In genomic region chr2:174784909-174785308, GRCh38 we compare ENCODE assay signal across 20 cellular contexts. TPM values are rescaled to one million over a fixed set of nuclear protein-coding genes. Genes with fewer than 3 reads are reported as not detected.
DNase-seq lines count a peak whose midpoint lies in the region; ATAC-seq, FAIRE-seq and TF ChIP-seq lines count a peak whose summit lies in the region.
"Had no signal": no experiment of that assay in that cellular context is flagged by ENCODE, and none has a peak within 500 bp of the region (broad histone marks: within the 10 kb centered on the region; RNA-seq: fewer than 3 reads in every experiment).

No MANE protein-coding gene starts in this region.

- H3K79me1 ChIP-seq in H1 (ENCODE audit: low read depth, low read length), result no peaks in the 10 kb centered on the region

- H4K8ac ChIP-seq in H1 (ENCODE audit: extremely low read depth, insufficient read depth, low read length), result no peak overlapping the region

- no peaks in the 10 kb centered on the region for H3K79me2 ChIP-seq in H1 (ENCODE audit: control insufficient read depth in 1 of 2, insufficient read depth in 2 of 2, low read length in 2 of 2)

- H3K4me2 ChIP-seq in H1 (ENCODE audit: insufficient read depth in 1 of 2, low read depth in 2 of 2, low read length in 2 of 2), result no peak overlapping the region
- H3K4me2 ChIP-seq: BLaER1 had no signal

- H3K9me3 ChIP-seq in H1 (ENCODE audit: insufficient read depth in 2 of 2, low read depth in 1 of 2, low read length in 1 of 2), result no peaks in the 10 kb centered on the region
- H3K9me3 ChIP-seq: BLaER1, Caco-2 had no signal

- TF ChIP-seq CTCF in H1 (IDR thresholded peaks at IDR 0.05; ENCODE audit: control extremely low read depth in 1 of 3, insufficient read depth in 1 of 3, low read depth in 1 of 3, low read length in 3 of 3), result no peak

- H3K18ac ChIP-seq in H1 (ENCODE audit: extremely low read depth, low read length), result no peak overlapping the region; the same call in 1 of the 2 replicates

- peak overlapping the region; percentile 13 for H3K27ac Mint-ChIP-seq in activated naive CD8-positive, alpha-beta T cell
- no peak overlapping the region for H3K27ac Mint-ChIP-seq in activated naive CD8-positive, alpha-beta T cell treated with anti-CD3 and anti-CD28 coated beads for 36 hours

- no peaks in the 10 kb centered on the region for H4K20me1 ChIP-seq in H1 (replicated peaks in 1 of 2; ENCODE audit: control insufficient read depth in 1 of 2, insufficient read depth in 2 of 2, low read length in 2 of 2)
- H4K20me1 ChIP-seq: BLaER1 had no signal

- no peak overlapping the region for H3K4me3 Mint-ChIP-seq in activated naive CD8-positive, alpha-beta T cell
- no peak overlapping the region for H3K4me3 Mint-ChIP-seq in activated naive CD8-positive, alpha-beta T cell treated with anti-CD3 and anti-CD28 coated beads for 36 hours
- H3K4me3 Mint-ChIP-seq: CD8-positive, alpha-beta memory T cell had no signal

- H2AK5ac ChIP-seq in H1 (ENCODE audit: low read depth, low read length), result 0 out of 2 replicates have a peak overlapping the region, but pooled peaks have one; percentile 20

- H4K5ac ChIP-seq in H1 (ENCODE audit: insufficient read length, low read depth, low read length), result no peak overlapping the region

- WGBS in H1 (ENCODE audit: extremely low coverage in 1 of 2, insufficient coverage in 1 of 2, insufficient read length in 1 of 2, insufficient replicate concordance in 2 of 2, low coverage in 1 of 2, low lambda C conversion rate in 2 of 2, missing lambda C conversion rate in 1 of 2), 2 experiments, result 96% methylated on average over 5 of the region's 5 CpGs; no CpG with 5 or more reads in 1 of the 2 experiments

- no peak for DNase-seq in activated naive CD8-positive, alpha-beta T cell treated with anti-CD3 and anti-CD28 coated beads for 36 hours
- no peak for DNase-seq in H1 (ENCODE audit: low read depth in 1 of 2, low spot score in 2 of 2)
- no peak for DNase-seq in activated effector memory CD4-positive, alpha-beta T cell treated with Interleukin-2 at 50 U/mL for 16 hours
- DNase-seq in NCI-H524 (lab: John Stamatoyannopoulos, UW), result no peak
- DNase-seq in globus pallidus (ENCODE audit: low spot score), result no peak
- DNase-seq in NCI-H2196 (lab: John Stamatoyannopoulos, UW; ENCODE audit: unreplicated experiment), result no peak
- DNase-seq: AML-193; Caco-2; CD8-positive, alpha-beta memory T cell; DND-41; GDM1 had no signal

- no peak overlapping the region for H3K9ac ChIP-seq in H1 (replicated peaks in 1 of 4; ENCODE audit: extremely low read depth in 1 of 4, low read depth in 3 of 4, low read length in 3 of 4)
- H3K9ac ChIP-seq: BLaER1 had no signal

- H3K4me1 ChIP-seq in H1 (replicated peaks in 1 of 4; ENCODE audit: control insufficient read depth in 3 of 4, insufficient read depth in 4 of 4, low read length in 3 of 4), result peaks cover 0 to 21% (median 5%) of the 10 kb centered on the region in 4 experiments; a peak in 6 of 7 replicates
- H3K4me1 ChIP-seq: Caco-2 had no signal

- H2BK5ac ChIP-seq in H1 (ENCODE audit: low read depth, low read length), result peak overlapping the region; percentile 18; the same call in 1 of the 2 replicates

- peak overlapping the region; percentile 22 for H4K91ac ChIP-seq in H1 (replicated peaks; ENCODE audit: insufficient read length, low read length)

- no peak overlapping the region for H3K14ac ChIP-seq in H1 (ENCODE audit: insufficient read length)

- no peaks in the 10 kb centered on the region for H3K23me2 ChIP-seq in H1 (ENCODE audit: low read depth, low read length)

- H3K27me3 ChIP-seq in H1 (replicated peaks in 1 of 4; ENCODE audit: control insufficient read depth in 3 of 4, extremely low read depth in 1 of 4, insufficient read depth in 3 of 4, low read length in 3 of 4), result no peaks in the 10 kb centered on the region
- H3K27me3 ChIP-seq: BLaER1 had no signal

- no peaks in the 10 kb centered on the region for H3K27me3 Mint-ChIP-seq in activated naive CD8-positive, alpha-beta T cell
- H3K27me3 Mint-ChIP-seq in activated naive CD8-positive, alpha-beta T cell treated with anti-CD3 and anti-CD28 coated beads for 36 hours, result no peaks in the 10 kb centered on the region
- H3K27me3 Mint-ChIP-seq: CD8-positive, alpha-beta memory T cell had no signal

- peak overlapping the region; percentile 17 for H2BK120ac ChIP-seq in H1 (replicated peaks; ENCODE audit: low read depth, low read length)

- no peak overlapping the region for H3K56ac ChIP-seq in H1 (replicated peaks; ENCODE audit: insufficient read length, low read depth, low read length)

- H3K4ac ChIP-seq in H1 (replicated peaks; ENCODE audit: insufficient read length, low read depth, low read length), result no peak overlapping the region

- peak overlapping the region; percentile 3; the same call in 1 of the 2 replicates for H2BK12ac ChIP-seq in H1 (ENCODE audit: low read depth, low read length)

- TF ChIP-seq EP300 in H1 (IDR thresholded peaks at IDR 0.05; ENCODE audit: borderline replicate concordance in 1 of 2, low read depth in 2 of 2, low read length in 2 of 2), result no peak

- H2BK15ac ChIP-seq in H1 (ENCODE audit: low read length), result peak overlapping the region; percentile 1; the same call in 1 of the 2 replicates

- H3K4me3 ChIP-seq in H1 (ENCODE audit: extremely low read depth in 1 of 4, insufficient read depth in 2 of 4, low read depth in 3 of 4, low read length in 4 of 4), result no peak overlapping the region
- H3K4me3 ChIP-seq: BLaER1 had no signal

- ATAC-seq in SK-N-SH treated with all-trans-retinoic acid at 6 μM for 48 hours, result peak; percentile 4; the same call in 1 of the 3 replicates
- ATAC-seq: HCT116 had no signal

- peak overlapping the region; percentile 63; the same call in 1 of the 2 replicates for H2BK20ac ChIP-seq in H1 (ENCODE audit: low read length)

- H3K23ac ChIP-seq in H1 (ENCODE audit: insufficient read length), result no peak overlapping the region

- H2AFZ ChIP-seq in H1 (ENCODE audit: low read length), result no peak overlapping the region

- no peaks in the 10 kb centered on the region for H3K36me3 ChIP-seq in H1 (ENCODE audit: control insufficient read depth in 2 of 4, insufficient read depth in 4 of 4, low read length in 3 of 4)
- H3K36me3 ChIP-seq: BLaER1 had no signal

- H3K27ac ChIP-seq in H1 (ENCODE audit: low read depth, low read length), result no peak overlapping the region
- H3K27ac ChIP-seq: 22Rv1, BLaER1, HL-60 had no signal

- FAIRE-seq in H1 (lab: Jason Lieb, UNC), result no peak
- FAIRE-seq: GM12892, H54 had no signal

- no peak for TF ChIP-seq POLR2A in H1 (IDR thresholded peaks at IDR 0.05; ENCODE audit: control extremely low read depth in 1 of 2, low read depth in 2 of 2, low read length in 2 of 2)

- H3K9me3 Mint-ChIP-seq in activated naive CD8-positive, alpha-beta T cell (ENCODE audit: low read depth), result no peaks in the 10 kb centered on the region
- no peaks in the 10 kb centered on the region for H3K9me3 Mint-ChIP-seq in activated naive CD8-positive, alpha-beta T cell treated with anti-CD3 and anti-CD28 coated beads for 36 hours
- H3K9me3 Mint-ChIP-seq: CD8-positive, alpha-beta memory T cell had no signal

- POLR2A ChIA-PET in H1 (lab: Charles Lee; ENCODE audit: partially characterized antibody), result interaction anchor here (2.3 kb wide), 1 partner anchor 14 kb away, joined by 8 read pairs; no protein-coding TSS in a partner anchor

- no peaks in the 10 kb centered on the region for H3K36me3 Mint-ChIP-seq in activated naive CD8-positive, alpha-beta T cell
- no peaks in the 10 kb centered on the region for H3K36me3 Mint-ChIP-seq in activated naive CD8-positive, alpha-beta T cell treated with anti-CD3 and anti-CD28 coated beads for 36 hours
- H3K36me3 Mint-ChIP-seq: CD8-positive, alpha-beta memory T cell had no signal

- CTCF ChIA-PET in H1 (lab: Charles Lee; ENCODE audit: partially characterized antibody), result interaction anchor here (0.6 to 2.5 kb wide), 6 partner anchors 9 to 237 kb away, joined by 3 to 32 read pairs (median 6); no protein-coding TSS in a partner anchor

- no peak for TF ChIP-seq RAD21 in H1 (IDR thresholded peaks at IDR 0.05 in 1 of 2, conservative IDR thresholded peaks at IDR 0.05 in 1 of 2; ENCODE audit: low read depth in 2 of 2, low read length in 2 of 2)

- peaks cover 18% of the 10 kb centered on the region for H3K4me1 Mint-ChIP-seq in activated naive CD8-positive, alpha-beta T cell (ENCODE audit: low read depth)
- peaks cover 33% of the 10 kb centered on the region for H3K4me1 Mint-ChIP-seq in activated naive CD8-positive, alpha-beta T cell treated with anti-CD3 and anti-CD28 coated beads for 36 hours

TF ChIP-seq in SK-N-SH treated with all-trans-retinoic acid at 6 μM for 48 hours, 23 proteins besides CTCF, POLR2A, EP300 and RAD21 (continues in another document):
- no peak for TF ChIP-seq ZFP30 (CRISPR knock-in tag; IDR thresholded peaks at IDR 0.05)
- TF ChIP-seq ZNF70 (CRISPR knock-in tag; IDR thresholded peaks at IDR 0.05), result no peak
- no peak for TF ChIP-seq ZNF8 (CRISPR knock-in tag; IDR thresholded peaks at IDR 0.05)

TF ChIP-seq in H1, 55 proteins besides CTCF, POLR2A, EP300 and RAD21:
- TF ChIP-seq TAF7 (optimal IDR thresholded peaks at IDR 0.05; ENCODE audit: borderline replicate concordance, low read depth, low read length), result no peak
- no peak for TF ChIP-seq USF2 (IDR thresholded peaks at IDR 0.05; ENCODE audit: low read length)
- TF ChIP-seq CEBPB (IDR thresholded peaks at IDR 0.05; ENCODE audit: low read depth, low read length), result no peak
- TF ChIP-seq SRF (IDR thresholded peaks at IDR 0.05; ENCODE audit: low read depth, low read length), result no peak
- TF ChIP-seq ZNF274 (IDR thresholded peaks at IDR 0.05; ENCODE audit: borderline replicate concordance, extremely low read depth, low read length), result no peak

RNA-seq across cellular contexts. Expression of gene CHRNA1, which starts 20.6 kb away (rescaled TPM):
- total RNA-seq in activated naive CD8-positive, alpha-beta T cell treated with anti-CD3 and anti-CD28 coated beads for 36 hours, result not detected
- 0.15 TPM in 1 of 2 replicates, not detected in the other for total RNA-seq in H1 (2021; fragmentation: NEBNext Ultra II Directional; extraction: Animal tissue kit (Norgen Biotek cat#: 25700))
- 0.11 and 0.17 TPM in 2 replicates for polyA plus RNA-seq in H1 (2011; rRNA removed)
- polyA plus RNA-seq in H1 (2011; cell fraction: cytosol; rRNA removed), result 0.10 TPM
- 0.30 TPM for polyA plus RNA-seq in H1 (2011; cell fraction: nucleus; rRNA removed)
- polyA plus RNA-seq in H1 (2012, experiment 1 of 2), result 0.19 to 0.20 TPM in 2 of 4 replicates, not detected in the others
- polyA plus RNA-seq in H1 (2012, experiment 2 of 2), result not detected
- polyA plus RNA-seq in H1 (2013, experiment 1 of 2), result 0.12 TPM
- polyA plus RNA-seq in H1 (2013, experiment 2 of 2), result 0.07 TPM
- polyA minus RNA-seq in H1 (2011; rRNA and poly(A)+ RNA removed), result 0.47 TPM in 1 of 2 replicates, not detected in the other
- not detected for polyA minus RNA-seq in H1 (2011; cell fraction: cytosol; rRNA and poly(A)+ RNA removed)
- polyA minus RNA-seq in H1 (2011; cell fraction: nucleus; rRNA and poly(A)+ RNA removed), result not detected
- total RNA-seq: A673; Caco-2; CD8-positive, alpha-beta memory T cell had no signal
